In the genomic region with DNA sequence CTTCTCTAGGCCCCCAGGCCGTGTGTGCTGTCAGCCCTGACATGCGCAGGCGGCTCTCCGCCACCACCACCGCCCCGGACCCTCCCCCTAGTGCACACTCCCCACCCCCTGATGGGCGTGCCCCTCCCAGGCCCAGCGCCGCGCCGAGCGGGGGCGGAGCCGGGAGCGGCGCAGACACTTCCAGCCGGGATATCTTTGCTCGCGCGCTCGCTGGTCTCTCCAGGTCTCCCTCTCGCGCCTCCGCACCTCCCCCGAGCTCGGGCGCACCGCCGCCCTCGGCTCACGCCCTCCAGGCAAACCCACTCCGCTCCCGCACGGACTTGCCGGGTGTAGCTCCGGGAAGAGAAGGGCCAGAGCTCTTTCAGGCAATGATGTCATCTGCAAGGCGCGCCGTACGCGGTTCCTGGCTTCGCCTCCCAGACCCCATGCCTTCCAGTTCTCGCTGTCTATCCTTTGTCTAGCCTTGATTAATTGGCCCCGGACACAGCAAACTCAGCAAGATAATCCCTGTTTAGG, we compare ENCODE assay signal across 7 cellular contexts. TPM values are rescaled to one million over a fixed set of nuclear protein-coding genes. Genes with fewer than 3 reads are reported as not detected.
A peak's percentile ranks its signal among the peaks of the same experiment; 100 is the strongest.
DNase-seq lines count a peak whose midpoint lies in the region; ATAC-seq and TF ChIP-seq lines count a peak whose summit lies in the region.

Gene SCN3B (minus strand): TSS at position 59 of the 516 bp plus-strand sequence. CDS start 823 bp downstream, outside the sequence.

- H3K36me3 ChIP-seq in ectodermal cell (ENCODE audit: control insufficient read depth, insufficient read depth, low read length) (no peaks in the 10 kb centered on the region), right lobe of liver (no peaks in the 10 kb centered on the region)

- H3K4me3 ChIP-seq in GM12875 (ENCODE audit: low read depth, low read length): peak within 1 kb of the TSS; percentile 19
- peak within 1 kb of the TSS; percentile 44 for H3K4me3 ChIP-seq in ectodermal cell (ENCODE audit: insufficient read depth, low read depth, low read length)
- H3K4me3 ChIP-seq in right lobe of liver: peak within 1 kb of the TSS; percentile 38 to 47 (median 44)

- intact Hi-C loops in right lobe of liver (cut with DNase I): no loop called here

- H3K4me1 ChIP-seq in ectodermal cell (ENCODE audit: control insufficient read depth, insufficient read depth, low read length) (peaks cover 12% of the 10 kb centered on the region), right lobe of liver (peaks cover 0 to 5% (median 0%) of the 10 kb centered on the region in 4 donors)

- WGBS in ectodermal cell, 2 experiments: 0% methylated on average over 44 of the region's 44 CpGs
- 8% methylated on average over 9 of the region's 44 CpGs for WGBS in right lobe of liver (ENCODE audit: insufficient coverage, low coverage, low lambda C conversion rate, missing lambda C conversion rate)

- ATAC-seq in right lobe of liver: peak; percentile 77 to 96 (median 90)

- H3K27ac ChIP-seq in ectodermal cell (ENCODE audit: insufficient read depth, low read depth, low read length, poor library complexity, severe bottlenecking): no peak within 1 kb of the TSS
- H3K27ac ChIP-seq in right lobe of liver: no peak within 1 kb of the TSS

- H3K27me3 ChIP-seq in ectodermal cell (ENCODE audit: control insufficient read depth, insufficient read depth, low read length, poor library complexity, severe bottlenecking): peaks cover 57% of the 10 kb centered on the region
- no peaks in the 10 kb centered on the region for H3K27me3 ChIP-seq in right lobe of liver

- no peak for TF ChIP-seq POLR2A in right lobe of liver (IDR thresholded peaks at IDR 0.05)

- H3K9me3 ChIP-seq in ectodermal cell (ENCODE audit: control insufficient read depth, low read length) (no peaks in the 10 kb centered on the region), right lobe of liver (no peaks in the 10 kb centered on the region)

- DNase-seq in M059J (ENCODE audit: low read depth) (peak; percentile 62), SW 1271 (lab: John Stamatoyannopoulos, UW) (peak; percentile 21 to 64), right lobe of liver (peak in 2 of 3 donors; percentile 49 to 58), GDM1 (lab: John Stamatoyannopoulos, UW) (no peak)
- peak in 2 of 3 experiments; percentile 12 to 44 for DNase-seq in stimulated activated CD4-positive, alpha-beta T cell treated with anti-CD3 and anti-CD28 coated beads, TNF-alpha, amount 100 ng/mL, for 24 hours (ENCODE audit: low read depth in 3 of 3)

- TF ChIP-seq CTCF in GM12875 (IDR thresholded peaks at IDR 0.05; ENCODE audit: borderline replicate concordance, insufficient read depth, low read depth, low read length) (no peak), right lobe of liver (IDR thresholded peaks at IDR 0.05) (no peak)

RNA-seq across cellular contexts. Expression of gene SCN3B, which starts in this region (rescaled TPM):
- 0.20 TPM in 1 of 2 replicates, not detected in the other for total RNA-seq in M059J (2014; rRNA removed; shearing (Covaris generic))
- 0.15 TPM for polyA plus RNA-seq in ectodermal cell (2013, experiment 1 of 4)
- 0.16 TPM for polyA plus RNA-seq in ectodermal cell (2013, experiment 2 of 4)
- polyA plus RNA-seq in ectodermal cell (2013, experiment 3 of 4): 0.21 TPM
- 0.41 TPM for polyA plus RNA-seq in ectodermal cell (2013, experiment 4 of 4)
- under 1 TPM in 5 of 6 experiments, not detected in 1; 0.04 to 0.20 (median 0.09) TPM for total RNA-seq in right lobe of liver

Comparison
In these comparisons a context has a peak if more than half of its experiments do, and no peak if none do; other contexts are left out.
1. Peak in DNase-seq in M059J; RNA of the gene not detected or under 1 TPM.
2. Peak in DNase-seq, ATAC-seq and H3K4me3 ChIP-seq in right lobe of liver; RNA of the gene not detected or under 1 TPM.